In genomic region chr1:150293433-150294253, GRCh38 we compare ENCODE assay signal across 1 cellular context.
TF ChIP-seq lines count a peak whose summit lies in the region.

Gene MRPS21, plus strand, starts transcription at chr1:150293861. Its CDS starts 506 bp downstream, at chr1:150294367.

TF ChIP-seq in HepG2, 621 proteins besides CTCF, POLR2A, EP300 and RAD21 (continued from another document and continues in another):
- no peak for TF ChIP-seq AKNA (CRISPR knock-in tag; IDR thresholded peaks at IDR 0.05; ENCODE audit: borderline replicate concordance)
- TF ChIP-seq GTF2F1 (IDR thresholded peaks at IDR 0.05; ENCODE audit: low read length), result no peak
- TF ChIP-seq ATF3 (CRISPR knock-in tag; IDR thresholded peaks at IDR 0.05), result no peak
- TF ChIP-seq TFDP1 (CRISPR knock-in tag; IDR thresholded peaks at IDR 0.05; ENCODE audit: borderline replicate concordance), result peak; percentile 89
- no peak for TF ChIP-seq PREB (CRISPR knock-in tag; IDR thresholded peaks at IDR 0.05)
- no peak for TF ChIP-seq MED8 (CRISPR knock-in tag; IDR thresholded peaks at IDR 0.05; ENCODE audit: insufficient replicate concordance)
- peak; percentile 66; the same call in 1 of the 2 replicates for TF ChIP-seq SP4 (CRISPR knock-in tag; IDR thresholded peaks at IDR 0.05)
- TF ChIP-seq MTERF4 (CRISPR knock-in tag; IDR thresholded peaks at IDR 0.05), result no peak
- no peak for TF ChIP-seq PRDM4 (CRISPR knock-in tag; IDR thresholded peaks at IDR 0.05; ENCODE audit: borderline replicate concordance)
- TF ChIP-seq NFKBIZ (CRISPR knock-in tag; IDR thresholded peaks at IDR 0.05), result no peak
- TF ChIP-seq ZNF547 (CRISPR knock-in tag; IDR thresholded peaks at IDR 0.05), result no peak
- TF ChIP-seq RXRB (CRISPR knock-in tag; IDR thresholded peaks at IDR 0.05; ENCODE audit: borderline replicate concordance), result peak; percentile 53; the same call in 1 of the 2 replicates
- TF ChIP-seq ZNF766 (CRISPR knock-in tag; IDR thresholded peaks at IDR 0.05; ENCODE audit: borderline replicate concordance), result no peak
- peak; percentile 73; the same call in 1 of the 2 replicates for TF ChIP-seq SMAD3 (CRISPR knock-in tag; IDR thresholded peaks at IDR 0.05)
- peak; percentile 81; the same call in 1 of the 2 replicates for TF ChIP-seq ZNF670 (CRISPR knock-in tag; IDR thresholded peaks at IDR 0.05; ENCODE audit: borderline replicate concordance)
- no peak for TF ChIP-seq ZNF446 (CRISPR knock-in tag; IDR thresholded peaks at IDR 0.05)
- TF ChIP-seq ZNF234 (CRISPR knock-in tag; conservative IDR thresholded peaks at IDR 0.05), result no peak
- peak; percentile 66; the same call in 1 of the 2 replicates for TF ChIP-seq REPIN1 (CRISPR knock-in tag; IDR thresholded peaks at IDR 0.05; ENCODE audit: borderline replicate concordance, low read depth)
- TF ChIP-seq ZNF558 (CRISPR knock-in tag; IDR thresholded peaks at IDR 0.05; ENCODE audit: borderline replicate concordance), result no peak
- TF ChIP-seq ZNF569 (CRISPR knock-in tag; IDR thresholded peaks at IDR 0.05; ENCODE audit: borderline replicate concordance), result no peak
- TF ChIP-seq ZNF280D (CRISPR knock-in tag; IDR thresholded peaks at IDR 0.05), result no peak
- no peak; the same call in 1 of the 2 replicates for TF ChIP-seq CCDC6 (CRISPR knock-in tag; IDR thresholded peaks at IDR 0.05)
- TF ChIP-seq IKZF4 (CRISPR knock-in tag; IDR thresholded peaks at IDR 0.05; ENCODE audit: borderline replicate concordance, low read depth, not compliant biosample characterization), result no peak
- TF ChIP-seq MIXL1 (CRISPR knock-in tag; IDR thresholded peaks at IDR 0.05), result peak; percentile 56
- no peak for TF ChIP-seq ZNF513 (CRISPR knock-in tag; conservative IDR thresholded peaks at IDR 0.05)
- TF ChIP-seq CREB3 (CRISPR knock-in tag; IDR thresholded peaks at IDR 0.05), result no peak
- no peak; the same call in none of the 2 replicates for TF ChIP-seq ZNF142 (CRISPR knock-in tag; IDR thresholded peaks at IDR 0.05)
- TF ChIP-seq PCBP2 (optimal IDR thresholded peaks at IDR 0.05; ENCODE audit: low read depth, low read length, poor library complexity, severe bottlenecking), result no peak
- no peak; the same call in 1 of the 2 replicates for TF ChIP-seq KAT7 (CRISPR knock-in tag; IDR thresholded peaks at IDR 0.05; ENCODE audit: borderline replicate concordance)
- peak; percentile 74; the same call in 1 of the 2 replicates for TF ChIP-seq TARDBP (CRISPR knock-in tag; IDR thresholded peaks at IDR 0.05)
- peak; percentile 51; the same call in 1 of the 2 replicates for TF ChIP-seq HIVEP1 (CRISPR knock-in tag; IDR thresholded peaks at IDR 0.05)
- TF ChIP-seq ZBTB21 (CRISPR knock-in tag; IDR thresholded peaks at IDR 0.05), result no peak
